1 cellular context compared by ENCODE assay signal in genomic region chr12:14833952-14834351, GRCh38.
TF ChIP-seq lines count a peak whose summit lies in the region.

No MANE protein-coding gene starts in this region.

TF ChIP-seq in SK-N-SH, 30 proteins besides CTCF, POLR2A, EP300 and RAD21 (continued from another document):
- no peak for TF ChIP-seq REST (IDR thresholded peaks at IDR 0.05; ENCODE audit: low read depth, low read length)
- TF ChIP-seq TEAD4 (IDR thresholded peaks at IDR 0.05; ENCODE audit: borderline replicate concordance, insufficient read depth): 0 out of 2 replicates have a peak, but pooled peaks have one; percentile 13
- TF ChIP-seq TAF1 (IDR thresholded peaks at IDR 0.05; ENCODE audit: borderline replicate concordance, low read depth, low read length): no peak
- no peak for TF ChIP-seq RFX5 (IDR thresholded peaks at IDR 0.05; ENCODE audit: low read length)
- TF ChIP-seq RXRA (IDR thresholded peaks at IDR 0.05; ENCODE audit: borderline replicate concordance, low read depth): no peak
- no peak for TF ChIP-seq CHD2 (IDR thresholded peaks at IDR 0.05; ENCODE audit: low read length, partially characterized antibody)
- 0 out of 2 replicates have a peak, but pooled peaks have one; percentile 13 for TF ChIP-seq MEF2A (IDR thresholded peaks at IDR 0.05; ENCODE audit: borderline replicate concordance, low read depth)
- TF ChIP-seq IRF3 (IDR thresholded peaks at IDR 0.05; ENCODE audit: low read depth, low read length): no peak
